1 cellular context compared by ENCODE assay signal in the genomic region with DNA sequence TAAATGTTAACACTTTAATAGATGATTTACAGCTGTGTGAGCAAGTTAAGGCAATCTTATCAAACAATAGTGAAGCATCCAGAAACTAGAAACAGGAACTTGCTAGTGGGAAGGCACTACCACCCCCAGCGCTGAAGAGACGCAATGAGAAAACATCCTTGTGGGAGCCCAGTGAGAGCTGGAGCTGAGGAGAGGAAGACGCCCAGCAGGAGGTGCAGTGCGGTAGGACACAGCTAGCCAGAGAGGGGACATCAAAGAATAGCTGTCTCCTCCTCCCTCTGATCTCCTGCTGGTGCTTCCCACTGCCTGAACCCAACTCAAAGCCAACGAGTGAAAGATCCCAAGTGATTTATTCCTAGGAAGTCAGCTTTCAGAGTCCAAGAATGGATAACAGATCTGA.
TF ChIP-seq lines count a peak whose summit lies in the region.

No MANE protein-coding gene starts in this region.

TF ChIP-seq in HEK293, 187 proteins besides CTCF, POLR2A, EP300 and RAD21 (continued from another document):
- TF ChIP-seq, protein P1, sequence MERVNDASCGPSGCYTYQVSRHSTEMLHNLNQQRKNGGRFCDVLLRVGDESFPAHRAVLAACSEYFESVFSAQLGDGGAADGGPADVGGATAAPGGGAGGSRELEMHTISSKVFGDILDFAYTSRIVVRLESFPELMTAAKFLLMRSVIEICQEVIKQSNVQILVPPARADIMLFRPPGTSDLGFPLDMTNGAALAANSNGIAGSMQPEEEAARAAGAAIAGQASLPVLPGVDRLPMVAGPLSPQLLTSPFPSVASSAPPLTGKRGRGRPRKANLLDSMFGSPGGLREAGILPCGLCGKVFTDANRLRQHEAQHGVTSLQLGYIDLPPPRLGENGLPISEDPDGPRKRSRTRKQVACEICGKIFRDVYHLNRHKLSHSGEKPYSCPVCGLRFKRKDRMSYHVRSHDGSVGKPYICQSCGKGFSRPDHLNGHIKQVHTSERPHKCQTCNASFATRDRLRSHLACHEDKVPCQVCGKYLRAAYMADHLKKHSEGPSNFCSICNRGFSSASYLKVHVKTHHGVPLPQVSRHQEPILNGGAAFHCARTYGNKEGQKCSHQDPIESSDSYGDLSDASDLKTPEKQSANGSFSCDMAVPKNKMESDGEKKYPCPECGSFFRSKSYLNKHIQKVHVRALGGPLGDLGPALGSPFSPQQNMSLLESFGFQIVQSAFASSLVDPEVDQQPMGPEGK (tag by site-specific recombination; IDR thresholded peaks at IDR 0.05): no peak
- no peak for TF ChIP-seq MYNN (tag by site-specific recombination; IDR thresholded peaks at IDR 0.05; ENCODE audit: borderline replicate concordance)
- TF ChIP-seq ZNF292 (tag by site-specific recombination; IDR thresholded peaks at IDR 0.05; ENCODE audit: borderline replicate concordance, low read depth): no peak
- TF ChIP-seq, protein P2, sequence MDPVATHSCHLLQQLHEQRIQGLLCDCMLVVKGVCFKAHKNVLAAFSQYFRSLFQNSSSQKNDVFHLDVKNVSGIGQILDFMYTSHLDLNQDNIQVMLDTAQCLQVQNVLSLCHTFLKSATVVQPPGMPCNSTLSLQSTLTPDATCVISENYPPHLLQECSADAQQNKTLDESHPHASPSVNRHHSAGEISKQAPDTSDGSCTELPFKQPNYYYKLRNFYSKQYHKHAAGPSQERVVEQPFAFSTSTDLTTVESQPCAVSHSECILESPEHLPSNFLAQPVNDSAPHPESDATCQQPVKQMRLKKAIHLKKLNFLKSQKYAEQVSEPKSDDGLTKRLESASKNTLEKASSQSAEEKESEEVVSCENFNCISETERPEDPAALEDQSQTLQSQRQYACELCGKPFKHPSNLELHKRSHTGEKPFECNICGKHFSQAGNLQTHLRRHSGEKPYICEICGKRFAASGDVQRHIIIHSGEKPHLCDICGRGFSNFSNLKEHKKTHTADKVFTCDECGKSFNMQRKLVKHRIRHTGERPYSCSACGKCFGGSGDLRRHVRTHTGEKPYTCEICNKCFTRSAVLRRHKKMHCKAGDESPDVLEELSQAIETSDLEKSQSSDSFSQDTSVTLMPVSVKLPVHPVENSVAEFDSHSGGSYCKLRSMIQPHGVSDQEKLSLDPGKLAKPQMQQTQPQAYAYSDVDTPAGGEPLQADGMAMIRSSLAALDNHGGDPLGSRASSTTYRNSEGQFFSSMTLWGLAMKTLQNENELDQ (tag by site-specific recombination; IDR thresholded peaks at IDR 0.05; ENCODE audit: low read depth): no peak
- 0 out of 2 replicates have a peak, but pooled peaks have one; percentile 12 for TF ChIP-seq ZNF341 (tag by site-specific recombination; IDR thresholded peaks at IDR 0.05; ENCODE audit: low read depth)
- TF ChIP-seq ZNF747 (tag by site-specific recombination; IDR thresholded peaks at IDR 0.05): no peak
- TF ChIP-seq MEIS1 (CRISPR knock-in tag; IDR thresholded peaks at IDR 0.05; ENCODE audit: borderline replicate concordance): no peak
